8 cellular contexts compared by ENCODE assay signal in genomic region chr2:219459460-219460311, GRCh38. TPM values are rescaled to one million over a fixed set of nuclear protein-coding genes. Genes with fewer than 3 reads are reported as not detected.
DNase-seq lines count a peak whose midpoint lies in the region; ATAC-seq and TF ChIP-seq lines count a peak whose summit lies in the region.

No MANE protein-coding gene starts in this region.

- no peaks in the 10 kb centered on the region for H3K36me3 Mint-ChIP-seq in activated B cell treated with CpG ODN at 0.5 μM for 24 hours (ENCODE audit: low read depth)
- no peaks in the 10 kb centered on the region for H3K36me3 Mint-ChIP-seq in effector memory CD8-positive, alpha-beta T cell (ENCODE audit: insufficient read depth)

- CTCF ChIA-PET in activated B cell treated with CpG ODN at 0.5 μM for 24 hours (lab: Charles Lee), result interaction anchor here (1.0 to 4.9 kb wide), 2 partner anchors 70 to 80 kb away, joined by 3 to 53 read pairs; no protein-coding TSS in a partner anchor

- H3K36me3 ChIP-seq in mesodermal cell (ENCODE audit: control insufficient read depth, insufficient read depth, low read length) (peaks cover 32% of the 10 kb centered on the region), tibial artery (peaks cover 42 to 56% (median 51%) of the 10 kb centered on the region in 3 donors)

- H3K4me1 Mint-ChIP-seq in activated B cell treated with CpG ODN at 0.5 μM for 24 hours, result no peaks in the 10 kb centered on the region
- H3K4me1 Mint-ChIP-seq in effector memory CD8-positive, alpha-beta T cell (ENCODE audit: low read depth in 2 of 2), result no peaks in the 10 kb centered on the region

- H3K4me1 ChIP-seq in mesodermal cell (ENCODE audit: control insufficient read depth, insufficient read depth, low read length, poor library complexity, severe bottlenecking) (peaks cover 45% of the 10 kb centered on the region), tibial artery (peaks cover 5 to 97% (median 76%) of the 10 kb centered on the region in 4 donors)

- intact Hi-C loops in activated B cell treated with CpG ODN at 0.5 μM for 24 hours (cut with micrococcal nuclease), result loop anchor here (1.0 kb wide), 2 partner anchors 56 to 71 kb away; no protein-coding TSS in a partner anchor
- intact Hi-C loops in tibial artery (cut with DNase I; ENCODE audit: low total_unique reads), result no loop called here

- H3K27ac Mint-ChIP-seq in activated B cell treated with CpG ODN at 0.5 μM for 24 hours, result no peak overlapping the region
- H3K27ac Mint-ChIP-seq in effector memory CD8-positive, alpha-beta T cell, result no peak overlapping the region

- no peak overlapping the region for H3K4me3 Mint-ChIP-seq in activated B cell treated with CpG ODN at 0.5 μM for 24 hours
- H3K4me3 Mint-ChIP-seq in effector memory CD8-positive, alpha-beta T cell, result no peak overlapping the region

- H3K9me3 Mint-ChIP-seq in activated B cell treated with CpG ODN at 0.5 μM for 24 hours, result no peaks in the 10 kb centered on the region
- H3K9me3 Mint-ChIP-seq in effector memory CD8-positive, alpha-beta T cell, result no peaks in the 10 kb centered on the region

- ATAC-seq in GM21423 (IDR thresholded peaks at IDR 0.05; ENCODE audit: unreplicated experiment), result peak; percentile 75
- ATAC-seq in activated B cell treated with CpG ODN at 0.5 μM for 24 hours (ENCODE audit: low read depth), result peak; percentile 62
- no peak for ATAC-seq in effector memory CD8-positive, alpha-beta T cell (replicated peaks)
- ATAC-seq in HG03039 (IDR thresholded peaks at IDR 0.05; ENCODE audit: unreplicated experiment), result no peak

- peak; percentile 70 for TF ChIP-seq CTCF in activated B cell treated with CpG ODN at 0.5 μM for 24 hours (IDR thresholded peaks at IDR 0.05)
- TF ChIP-seq CTCF in tibial artery (IDR thresholded peaks at IDR 0.05), result peak; percentile 87 to 88

- peaks cover 13% of the 10 kb centered on the region for H3K27me3 Mint-ChIP-seq in activated B cell treated with CpG ODN at 0.5 μM for 24 hours
- peaks cover 6 to 31% of the 10 kb centered on the region in 2 donors for H3K27me3 Mint-ChIP-seq in effector memory CD8-positive, alpha-beta T cell

- 52 to 54% methylated on average over 9 of the region's 14 CpGs for WGBS in mesodermal cell (ENCODE audit: insufficient coverage in 2 of 2), 2 experiments

- no peaks in the 10 kb centered on the region for H3K27me3 ChIP-seq in tibial artery

- H3K4me3 ChIP-seq in mesodermal cell (ENCODE audit: extremely low read depth, insufficient read depth, low read length, poor library complexity, severe bottlenecking) (no peak overlapping the region), tibial artery (peak overlapping the region; percentile 1 to 33)

- H3K9me3 ChIP-seq in mesodermal cell (ENCODE audit: control insufficient read depth, low read length) (no peaks in the 10 kb centered on the region), tibial artery (no peaks in the 10 kb centered on the region)

- peak overlapping the region; percentile 75 for H3K27ac ChIP-seq in mesodermal cell (ENCODE audit: low read depth, low read length, severe bottlenecking)
- peak overlapping the region; percentile 96 to 97 for H3K27ac ChIP-seq in tibial artery

- DNase-seq in DMS114 treated with DMSO at 0.1 percent for 48 hours (lab: John Stamatoyannopoulos, UW; ENCODE audit: unreplicated experiment) (peak; percentile 23), LHCN-M2 (ENCODE audit: low read depth) (peak; percentile 71), activated B cell treated with CpG ODN at 0.5 μM for 24 hours (peak; percentile 39), tibial artery (peak; percentile 67 to 86)
- DNase-seq in effector memory CD8-positive, alpha-beta T cell, result peak; percentile 29 to 35 (median 32)

- POLR2A ChIA-PET in activated B cell treated with CpG ODN at 0.5 μM for 24 hours (lab: Charles Lee), result no interaction called here

RNA-seq across cellular contexts. Expression of gene SPEG, which starts 25.0 kb away (rescaled TPM):
- total RNA-seq in LHCN-M2 (2014; rRNA removed) (36.2 and 41.5 TPM in 2 replicates), activated B cell treated with CpG ODN at 0.5 μM for 24 hours (0.09 and 0.42 TPM in 2 replicates)
- polyA plus RNA-seq in LHCN-M2 (2012), result 36.6 TPM
- polyA plus RNA-seq in mesodermal cell (2013, experiment 1 of 2), result 46.3 TPM
- 41.5 TPM for polyA plus RNA-seq in mesodermal cell (2013, experiment 2 of 2)

RNA-seq across cellular contexts. Expression of gene GMPPA, which starts 39.0 kb away (rescaled TPM):
- total RNA-seq in LHCN-M2 (2014; rRNA removed) (64.4 and 65.7 TPM in 2 replicates), activated B cell treated with CpG ODN at 0.5 μM for 24 hours (32.9 and 33.0 TPM in 2 replicates)
- 73.0 TPM for polyA plus RNA-seq in LHCN-M2 (2012)
- polyA plus RNA-seq in mesodermal cell (2013, experiment 1 of 2), result 37.9 TPM
- polyA plus RNA-seq in mesodermal cell (2013, experiment 2 of 2), result 33.5 TPM

RNA-seq across cellular contexts. Expression of gene DES, which starts 41.5 kb away (rescaled TPM):
- total RNA-seq in LHCN-M2 (2014; rRNA removed), result 863 and 1,551 TPM in 2 replicates
- polyA plus RNA-seq in LHCN-M2 (2012), result 1,873 TPM
- total RNA-seq in activated B cell treated with CpG ODN at 0.5 μM for 24 hours, result not detected in 2 replicates
- 4.8 TPM for polyA plus RNA-seq in mesodermal cell (2013, experiment 1 of 2)
- polyA plus RNA-seq in mesodermal cell (2013, experiment 2 of 2), result 5.1 TPM

RNA-seq across cellular contexts. Expression of gene ASIC4, which starts 54.6 kb away (rescaled TPM):
- total RNA-seq in LHCN-M2 (2014; rRNA removed) (not detected in 2 replicates), activated B cell treated with CpG ODN at 0.5 μM for 24 hours (0.15 TPM in 1 of 2 replicates, not detected in the other)
- polyA plus RNA-seq in LHCN-M2 (2012), result 0.04 TPM
- 0.59 TPM for polyA plus RNA-seq in mesodermal cell (2013, experiment 1 of 2)
- polyA plus RNA-seq in mesodermal cell (2013, experiment 2 of 2), result 0.71 TPM

Comparison
In these comparisons a context has a peak if more than half of its experiments do, and no peak if none do; other contexts are left out.
1. DNase-seq: peak in every context shown above with its lines; median percentile 76 in tibial artery; 71 in LHCN-M2; 39 in activated B cell treated with CpG ODN at 0.5 μM for 24 hours; 32 in effector memory CD8-positive, alpha-beta T cell; 23 in DMS114 treated with DMSO at 0.1 percent for 48 hours.
2. ATAC-seq: peak in GM21423 (single experiment) and activated B cell treated with CpG ODN at 0.5 μM for 24 hours (single experiment); none in effector memory CD8-positive, alpha-beta T cell (single experiment) and HG03039 (single experiment).
3. RNA of gene SPEG, which starts 25.0 kb away (total RNA-seq): 36.2 to 41.5 TPM in LHCN-M2; 0.09 to 0.42 TPM in activated B cell treated with CpG ODN at 0.5 μM for 24 hours; every median in the first group is over 10 times any median in the second.
4. RNA of gene DES, which starts 41.5 kb away (total RNA-seq): 863 to 1,551 TPM in LHCN-M2; not detected in activated B cell treated with CpG ODN at 0.5 μM for 24 hours; every median in the first group is over 100 times any median in the second.